Comparison of ENCODE assay signal across 20 cellular contexts in the genomic region with DNA sequence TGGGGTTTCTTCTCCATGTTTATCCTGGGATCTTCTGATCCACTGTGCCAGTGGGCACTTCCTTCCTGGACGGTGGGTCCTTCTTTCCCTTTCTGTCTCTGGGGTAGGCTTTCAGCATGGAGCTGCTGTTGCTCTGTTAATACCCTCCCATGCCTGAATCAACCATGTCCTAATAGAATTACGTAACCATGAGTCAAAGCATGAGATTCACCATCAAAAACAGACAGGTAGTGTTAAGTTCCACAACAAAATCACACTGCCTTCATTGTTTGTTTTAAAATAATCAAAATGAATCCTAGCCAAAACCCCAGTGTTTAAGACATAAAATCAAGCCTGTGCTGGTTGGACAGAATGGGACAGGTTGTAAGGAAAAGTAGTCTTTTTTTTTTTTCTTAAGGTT. TPM values are rescaled to one million over a fixed set of nuclear protein-coding genes. Genes with fewer than 3 reads are reported as not detected.
DNase-seq lines count a peak whose midpoint lies in the region; ATAC-seq, FAIRE-seq and TF ChIP-seq lines count a peak whose summit lies in the region.
"Had no signal": no experiment of that assay in that cellular context is flagged by ENCODE, and none has a peak within 500 bp of the region (broad histone marks: within the 10 kb centered on the region; RNA-seq: fewer than 3 reads in every experiment).

No MANE protein-coding gene starts in this region.

- FAIRE-seq in bronchial epithelial cell (lab: Jason Lieb, UNC): no peak
- FAIRE-seq: A549 had no signal

- H3K4me3 ChIP-seq in bronchial epithelial cell (ENCODE audit: low read depth, low read length) (no peak overlapping the region), testis (no peak overlapping the region)
- H3K4me3 ChIP-seq: A549 had no signal

- peaks cover 12% of the 10 kb centered on the region for H3K9me3 Mint-ChIP-seq in nephron progenitor cell
- no peaks in the 10 kb centered on the region for H3K9me3 Mint-ChIP-seq in natural killer cell treated with Interleukin-12 subunit alpha and Interleukin-12 subunit beta and Interleukin-15 and Interleukin-18, amount 100 ng/mL, for 72 hours
- H3K9me3 Mint-ChIP-seq: CD4-positive, CD25-positive, alpha-beta regulatory T cell had no signal

- WGBS in testis, 2 donors: 77 to 89% methylated on average over 2 of the region's 2 CpGs

- ATAC-seq in HG03378 (IDR thresholded peaks at IDR 0.05; ENCODE audit: unreplicated experiment): no peak
- ATAC-seq in natural killer cell treated with Interleukin-12 subunit alpha and Interleukin-12 subunit beta and Interleukin-15 and Interleukin-18, amount 100 ng/mL, for 72 hours: no peak
- ATAC-seq: A549 had no signal

- H3K36me3 ChIP-seq in bronchial epithelial cell (ENCODE audit: control insufficient read depth, insufficient read depth, low read length) (no peaks in the 10 kb centered on the region), testis (ENCODE audit: low read depth, missing control alignments) (no peaks in the 10 kb centered on the region)

- TF ChIP-seq POLR2A in testis (IDR thresholded peaks at IDR 0.05): no peak

- no peaks in the 10 kb centered on the region for H3K4me1 ChIP-seq in testis
- H3K4me1 ChIP-seq: A549 had no signal

- TF ChIP-seq CTCF in bronchial epithelial cell (IDR thresholded peaks at IDR 0.05; ENCODE audit: insufficient read depth, low read length, severe bottlenecking) (no peak), nephron progenitor cell (IDR thresholded peaks at IDR 0.05) (no peak), testis (IDR thresholded peaks at IDR 0.05) (no peak)

- H3K9me3 ChIP-seq in testis: no peaks in the 10 kb centered on the region
- H3K9me3 ChIP-seq: A549, SK-N-SH had no signal

- H3K4me1 Mint-ChIP-seq in nephron progenitor cell: peaks cover 27% of the 10 kb centered on the region
- H3K4me1 Mint-ChIP-seq in natural killer cell treated with Interleukin-12 subunit alpha and Interleukin-12 subunit beta and Interleukin-15 and Interleukin-18, amount 100 ng/mL, for 72 hours (ENCODE audit: low read depth in 2 of 2): no peaks in the 10 kb centered on the region
- H3K4me1 Mint-ChIP-seq: B cell; CD4-positive, CD25-positive, alpha-beta regulatory T cell had no signal

- H3K27me3 Mint-ChIP-seq in nephron progenitor cell (ENCODE audit: low read depth, poor library complexity): peaks cover 6% of the 10 kb centered on the region
- peaks cover 2 to 12% of the 10 kb centered on the region in 2 donors for H3K27me3 Mint-ChIP-seq in natural killer cell treated with Interleukin-12 subunit alpha and Interleukin-12 subunit beta and Interleukin-15 and Interleukin-18, amount 100 ng/mL, for 72 hours

- intact Hi-C loops in testis (cut with DNase I; ENCODE audit: low total_unique reads): no loop called here

- H3K27ac Mint-ChIP-seq in nephron progenitor cell: peak overlapping the region; percentile 83
- H3K27ac Mint-ChIP-seq in natural killer cell treated with Interleukin-12 subunit alpha and Interleukin-12 subunit beta and Interleukin-15 and Interleukin-18, amount 100 ng/mL, for 72 hours: no peak overlapping the region
- H3K27ac Mint-ChIP-seq: B cell; CD4-positive, CD25-positive, alpha-beta regulatory T cell had no signal

- peaks cover 19% of the 10 kb centered on the region for H3K36me3 Mint-ChIP-seq in nephron progenitor cell (ENCODE audit: low read depth)
- no peaks in the 10 kb centered on the region for H3K36me3 Mint-ChIP-seq in natural killer cell treated with Interleukin-12 subunit alpha and Interleukin-12 subunit beta and Interleukin-15 and Interleukin-18, amount 100 ng/mL, for 72 hours
- H3K36me3 Mint-ChIP-seq: CD4-positive, CD25-positive, alpha-beta regulatory T cell had no signal

- no peak overlapping the region for H3K4me3 Mint-ChIP-seq in nephron progenitor cell
- no peak overlapping the region for H3K4me3 Mint-ChIP-seq in natural killer cell treated with Interleukin-12 subunit alpha and Interleukin-12 subunit beta and Interleukin-15 and Interleukin-18, amount 100 ng/mL, for 72 hours
- H3K4me3 Mint-ChIP-seq: B cell; CD4-positive, CD25-positive, alpha-beta regulatory T cell had no signal

- peak; percentile 7 for DNase-seq in ELR (ENCODE audit: low read depth)
- peak; percentile 6 for DNase-seq in M059J (ENCODE audit: low read depth)
- DNase-seq in bronchial epithelial cell (ENCODE audit: low read depth): peak; percentile 81
- DNase-seq in nephron progenitor cell: no peak
- no peak for DNase-seq in testis
- DNase-seq in natural killer cell treated with Interleukin-12 subunit alpha and Interleukin-12 subunit beta and Interleukin-15 and Interleukin-18, amount 100 ng/mL, for 72 hours (ENCODE audit: low spot score): no peak
- DNase-seq: CD4-positive, CD25-positive, alpha-beta regulatory T cell; KG1; NCI-H1417; NCI-H1694 treated with DMSO at 0.1 percent for 48 hours; NCI-H2081 treated with DMSO at 0.1 percent for 48 hours; NCI-H2171 treated with DMSO at 0.1 percent for 48 hours; NCI-H524 treated with DMSO at 0.1 percent for 48 hours; NCI-H82; OCI-M1; SHP77; SK-N-SH had no signal

- H3K27me3 ChIP-seq in bronchial epithelial cell (ENCODE audit: control insufficient read depth, insufficient read depth, low read length) (no peaks in the 10 kb centered on the region), testis (no peaks in the 10 kb centered on the region)

- H3K27ac ChIP-seq in testis: no peak overlapping the region
- H3K27ac ChIP-seq: A549 had no signal

RNA-seq across cellular contexts. Expression of a gene that starts 37.5 kb away (rescaled TPM):
- total RNA-seq in M059J (2014; rRNA removed; shearing (Covaris generic)): 0.02 and 0.15 TPM in 2 replicates
- total RNA-seq in bronchial epithelial cell (8.8 and 10.8 TPM in 2 replicates), testis (10 to 100 TPM; 12.1 to 12.8 TPM)
- polyA plus RNA-seq in testis (ENCODE audit: insufficient read depth, low read depth, low replicate concordance): 11.6 TPM
- total RNA-seq in natural killer cell treated with Interleukin-12 subunit alpha and Interleukin-12 subunit beta and Interleukin-15 and Interleukin-18, amount 100 ng/mL, for 72 hours: 1 to 10 TPM; 1.2 TPM

Comparison
In these comparisons a context has a peak if more than half of its experiments do, and no peak if none do; other contexts are left out.
1. DNase-seq: peak in ELR (single experiment), M059J (single experiment) and bronchial epithelial cell (single experiment); none in nephron progenitor cell (single experiment), testis (single experiment) and natural killer cell treated with Interleukin-12 subunit alpha and Interleukin-12 subunit beta and Interleukin-15 and Interleukin-18, amount 100 ng/mL, for 72 hours (single experiment).